Comparison of ENCODE assay signal across 16 cellular contexts in the genomic region with DNA sequence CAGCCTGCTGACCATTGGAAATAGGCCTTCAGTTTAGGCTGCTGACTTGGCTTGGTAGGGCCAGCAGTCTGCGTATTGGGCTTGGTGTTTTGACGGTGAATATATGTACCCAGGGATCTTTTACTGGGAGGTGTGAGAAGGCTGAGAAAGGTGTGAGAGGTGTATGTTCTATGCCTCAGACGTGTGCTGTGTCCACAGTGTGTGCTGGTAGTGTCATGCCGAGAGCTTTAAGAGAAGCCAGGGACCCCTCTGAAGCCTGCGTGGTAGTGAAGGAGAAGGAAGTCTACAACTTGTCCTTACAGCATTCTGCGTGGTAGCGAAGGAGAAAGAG. TPM values are rescaled to one million over a fixed set of nuclear protein-coding genes. Genes with fewer than 3 reads are reported as not detected.
DNase-seq lines count a peak whose midpoint lies in the region; ATAC-seq and TF ChIP-seq lines count a peak whose summit lies in the region.
"Had no signal": no experiment of that assay in that cellular context is flagged by ENCODE, and none has a peak within 500 bp of the region (broad histone marks: within the 10 kb centered on the region; RNA-seq: fewer than 3 reads in every experiment).

No MANE protein-coding gene starts in this region.

- peaks cover 45% of the 10 kb centered on the region for H3K4me1 Mint-ChIP-seq in activated naive CD8-positive, alpha-beta T cell treated with anti-CD3 and anti-CD28 coated beads for 36 hours
- H3K4me1 Mint-ChIP-seq in naive thymus-derived CD4-positive, alpha-beta T cell = peaks cover 35 to 66% (median 61%) of the 10 kb centered on the region in 7 donors

- WGBS in ovary, 3 donors = 92 to 93% (median 92%) methylated on average over 7 of the region's 7 CpGs

- H3K4me3 Mint-ChIP-seq in activated naive CD8-positive, alpha-beta T cell treated with anti-CD3 and anti-CD28 coated beads for 36 hours = peak overlapping the region; percentile 81
- peak overlapping the region; percentile 13 to 93 (median 88) for H3K4me3 Mint-ChIP-seq in naive thymus-derived CD4-positive, alpha-beta T cell

- H3K4me2 ChIP-seq in BLaER1 treated with 17β-estradiol and CSF1 and Interleukin-3, amounts not matched to agents 10 nM and 100 nM = peak overlapping the region; percentile 85 to 94 (median 89)
- H3K4me2 ChIP-seq in DND-41 (ENCODE audit: insufficient read depth, low read length) = peak overlapping the region; percentile 80

- POLR2A ChIA-PET in naive thymus-derived CD4-positive, alpha-beta T cell (lab: Charles Lee) = interaction anchor here (0.5 to 5.6 kb wide), 3 partner anchors 23 to 79 kb away, joined by 3 to 58 read pairs (median 43); a partner anchor contains a TSS

- H3K79me2 ChIP-seq in DND-41 (ENCODE audit: insufficient read depth, low read length) = peaks cover 95% of the 10 kb centered on the region

- intact Hi-C loops in naive thymus-derived CD4-positive, alpha-beta T cell (cut with micrococcal nuclease) = no loop called here
- intact Hi-C loops in ovary (cut with DNase I) = no loop called here

- H3K27ac ChIP-seq in BLaER1 treated with 17β-estradiol and CSF1 and Interleukin-3, amounts not matched to agents 10 nM and 100 nM = no peak overlapping the region
- H3K27ac ChIP-seq in DND-41 (ENCODE audit: low read length) = no peak overlapping the region
- H3K27ac ChIP-seq in naive thymus-derived CD4-positive, alpha-beta T cell (ENCODE audit: low read depth, low read length) = no peak overlapping the region
- no peak overlapping the region for H3K27ac ChIP-seq in ovary
- H3K27ac ChIP-seq: foreskin keratinocyte had no signal

- no peak overlapping the region for H2AFZ ChIP-seq in DND-41 (ENCODE audit: low read depth, low read length)

- DNase-seq in DND-41 (no peak), ovary (no peak), activated gamma-delta T cell treated with Interleukin-2 at 50 U/mL for 16 hours (no peak), NCI-H2171 treated with DMSO at 0.1 percent for 48 hours (lab: John Stamatoyannopoulos, UW) (no peak), T-helper 9 cell (no peak)
- no peak for DNase-seq in activated naive CD8-positive, alpha-beta T cell treated with anti-CD3 and anti-CD28 coated beads for 36 hours
- no peak for DNase-seq in naive thymus-derived CD4-positive, alpha-beta T cell
- DNase-seq: activated CD8-positive, alpha-beta T cell treated with anti-CD3 and anti-CD28 coated beads, Interleukin-2, amount 10 ng/mL, durations not matched to agents 7 days and 5 days; activated naive CD4-positive, alpha-beta T cell treated with anti-CD3 and anti-CD28 coated beads for 36 hours; BE2C; foreskin keratinocyte; H7; mesendoderm; NCI-H1092 treated with DMSO at 0.1 percent for 48 hours; SHP77 had no signal

- H3K9me3 Mint-ChIP-seq in activated naive CD8-positive, alpha-beta T cell treated with anti-CD3 and anti-CD28 coated beads for 36 hours = no peaks in the 10 kb centered on the region
- no peaks in the 10 kb centered on the region for H3K9me3 Mint-ChIP-seq in naive thymus-derived CD4-positive, alpha-beta T cell
- H3K9me3 Mint-ChIP-seq: activated naive CD4-positive, alpha-beta T cell treated with anti-CD3 and anti-CD28 coated beads for 36 hours had no signal

- no peak for TF ChIP-seq EP300 in ovary (IDR thresholded peaks at IDR 0.05)

- peaks cover 31 to 41% (median 35%) of the 10 kb centered on the region in 10 experiments for H3K4me1 ChIP-seq in BLaER1 treated with 17β-estradiol and CSF1 and Interleukin-3, amounts not matched to agents 10 nM and 100 nM
- H3K4me1 ChIP-seq in DND-41 (ENCODE audit: insufficient read depth, low read length) = peaks cover 41% of the 10 kb centered on the region
- H3K4me1 ChIP-seq in naive thymus-derived CD4-positive, alpha-beta T cell (ENCODE audit: control insufficient read depth in 2 of 2, insufficient read depth in 2 of 2, low read length in 2 of 2) = peaks cover 21 to 34% of the 10 kb centered on the region in 2 donors
- peaks cover 22% of the 10 kb centered on the region for H3K4me1 ChIP-seq in ovary (ENCODE audit: insufficient read depth)

- peaks cover 20% of the 10 kb centered on the region for H3K36me3 Mint-ChIP-seq in activated naive CD8-positive, alpha-beta T cell treated with anti-CD3 and anti-CD28 coated beads for 36 hours
- peaks cover 0 to 17% (median 3%) of the 10 kb centered on the region in 5 donors for H3K36me3 Mint-ChIP-seq in naive thymus-derived CD4-positive, alpha-beta T cell

- H3K36me3 ChIP-seq in BLaER1 treated with 17β-estradiol and CSF1 and Interleukin-3, amounts not matched to agents 10 nM and 100 nM = peaks cover 10 to 43% (median 26%) of the 10 kb centered on the region in 11 experiments
- H3K36me3 ChIP-seq in DND-41 (ENCODE audit: insufficient read depth, low read length) (peaks cover 31% of the 10 kb centered on the region), ovary (no peaks in the 10 kb centered on the region)
- peaks cover 0 to 2% (median under 1%) of the 10 kb centered on the region in 3 experiments for H3K36me3 ChIP-seq in naive thymus-derived CD4-positive, alpha-beta T cell (ENCODE audit: control insufficient read depth in 2 of 3, insufficient read depth in 3 of 3, low read length in 3 of 3)

- no peak for TF ChIP-seq POLR2A in ovary (IDR thresholded peaks at IDR 0.05)

- H3K9ac ChIP-seq in BLaER1 treated with 17β-estradiol and CSF1 and Interleukin-3, amounts not matched to agents 10 nM and 100 nM = peak overlapping the region in 7 of 11 experiments; percentile 0 to 100 (median 100); a peak in 10 of 22 replicates
- H3K9ac ChIP-seq in DND-41 (ENCODE audit: low read depth, low read length) = peak overlapping the region; percentile 90

- H3K27me3 Mint-ChIP-seq in activated naive CD8-positive, alpha-beta T cell treated with anti-CD3 and anti-CD28 coated beads for 36 hours = no peaks in the 10 kb centered on the region
- no peaks in the 10 kb centered on the region for H3K27me3 Mint-ChIP-seq in naive thymus-derived CD4-positive, alpha-beta T cell

- peak overlapping the region in 1 of 10 experiments; percentile 99; a peak in 1 of 20 replicates for H3K4me3 ChIP-seq in BLaER1 treated with 17β-estradiol and CSF1 and Interleukin-3, amounts not matched to agents 10 nM and 100 nM
- H3K4me3 ChIP-seq in DND-41 (ENCODE audit: low read depth in 1 of 2, low read length in 2 of 2) (peak overlapping the region in 1 of 2 experiments; percentile 83; a peak in 1 of 4 replicates), ovary (no peak overlapping the region)
- H3K4me3 ChIP-seq in naive thymus-derived CD4-positive, alpha-beta T cell (ENCODE audit: low read length) = no peak overlapping the region

- CTCF ChIA-PET in naive thymus-derived CD4-positive, alpha-beta T cell (lab: Charles Lee) = interaction anchor here (1.0 kb wide), 1 partner anchor 119 kb away, joined by 4 read pairs; no protein-coding TSS in a partner anchor

- peaks cover 78 to 95% (median 92%) of the 10 kb centered on the region in 11 experiments for H4K20me1 ChIP-seq in BLaER1 treated with 17β-estradiol and CSF1 and Interleukin-3, amounts not matched to agents 10 nM and 100 nM
- peaks cover 81% of the 10 kb centered on the region for H4K20me1 ChIP-seq in DND-41 (ENCODE audit: insufficient read depth, low read length)

- no peaks in the 10 kb centered on the region for H3K9me3 ChIP-seq in BLaER1 treated with 17β-estradiol and CSF1 and Interleukin-3, amounts not matched to agents 10 nM and 100 nM (replicated peaks in 1 of 11)
- H3K9me3 ChIP-seq in DND-41 (ENCODE audit: insufficient read depth, low read length, severe bottlenecking) = no peaks in the 10 kb centered on the region
- H3K9me3 ChIP-seq in naive thymus-derived CD4-positive, alpha-beta T cell (ENCODE audit: control insufficient read depth in 2 of 3, low read length in 3 of 3) = no peaks in the 10 kb centered on the region
- H3K9me3 ChIP-seq in ovary = no peaks in the 10 kb centered on the region
- H3K9me3 ChIP-seq: BE2C had no signal

- H3K27me3 ChIP-seq in BLaER1 treated with 17β-estradiol and CSF1 and Interleukin-3, amounts not matched to agents 10 nM and 100 nM = no peaks in the 10 kb centered on the region
- H3K27me3 ChIP-seq in DND-41 (ENCODE audit: insufficient read depth, low read length, poor library complexity) = no peaks in the 10 kb centered on the region
- H3K27me3 ChIP-seq in naive thymus-derived CD4-positive, alpha-beta T cell (ENCODE audit: control insufficient read depth in 2 of 2, insufficient read depth in 2 of 2, low read length in 2 of 2) = no peaks in the 10 kb centered on the region
- no peaks in the 10 kb centered on the region for H3K27me3 ChIP-seq in ovary
- H3K27me3 ChIP-seq: BE2C, foreskin keratinocyte had no signal

- no peak for TF ChIP-seq CTCF in DND-41 (IDR thresholded peaks at IDR 0.05; ENCODE audit: borderline replicate concordance, extremely low read depth, low read length, poor library complexity, severe bottlenecking)
- no peak for TF ChIP-seq CTCF in ovary (IDR thresholded peaks at IDR 0.05)

- H3K27ac Mint-ChIP-seq in activated naive CD8-positive, alpha-beta T cell treated with anti-CD3 and anti-CD28 coated beads for 36 hours = no peak overlapping the region
- H3K27ac Mint-ChIP-seq in naive thymus-derived CD4-positive, alpha-beta T cell = peak overlapping the region in 4 of 9 donors; percentile 24 to 80 (median 40)
- H3K27ac Mint-ChIP-seq: activated naive CD4-positive, alpha-beta T cell treated with anti-CD3 and anti-CD28 coated beads for 36 hours had no signal

- no peak for ATAC-seq in DND-41 (ENCODE audit: insufficient read depth, low read depth)
- no peak for ATAC-seq in naive thymus-derived CD4-positive, alpha-beta T cell
- ATAC-seq: activated CD8-positive, alpha-beta T cell treated with anti-CD3 and anti-CD28 coated beads, Interleukin-2, amount 10 ng/mL, durations not matched to agents 7 days and 5 days; foreskin keratinocyte had no signal

RNA-seq across cellular contexts. Expression of a gene that starts 2.1 kb away (rescaled TPM):
- 10 to 100 TPM; 12.1 to 12.3 TPM for total RNA-seq in activated naive CD8-positive, alpha-beta T cell treated with anti-CD3 and anti-CD28 coated beads for 36 hours
- 10 to 100 TPM; 17.8 to 26.7 (median 22.6) TPM for total RNA-seq in naive thymus-derived CD4-positive, alpha-beta T cell
- polyA plus RNA-seq in naive thymus-derived CD4-positive, alpha-beta T cell = under 1 TPM; 0.47 to 0.54 TPM
- 10 to 100 TPM in 6 of 7 donors, 1 to 10 TPM in 1; 9.5 to 14.3 (median 12.4) TPM for total RNA-seq in ovary
- 1 to 10 TPM; 7.7 to 8.7 TPM for polyA plus RNA-seq in ovary

RNA-seq across cellular contexts. Expression of a gene that starts 2.5 kb away (rescaled TPM):
- total RNA-seq in activated naive CD8-positive, alpha-beta T cell treated with anti-CD3 and anti-CD28 coated beads for 36 hours = 100 to 1,000 TPM; 362 to 367 TPM
- total RNA-seq in naive thymus-derived CD4-positive, alpha-beta T cell = 100 to 1,000 TPM; 125 to 301 (median 165) TPM
- 100 to 1,000 TPM; 377 to 406 TPM for polyA plus RNA-seq in naive thymus-derived CD4-positive, alpha-beta T cell
- 100 to 1,000 TPM; 163 to 214 (median 168) TPM for total RNA-seq in ovary
- 100 to 1,000 TPM; 105 to 212 TPM for polyA plus RNA-seq in ovary

RNA-seq across cellular contexts. Expression of a gene that starts 23.4 kb away (rescaled TPM):
- total RNA-seq in activated naive CD8-positive, alpha-beta T cell treated with anti-CD3 and anti-CD28 coated beads for 36 hours = 10 to 100 TPM; 32.8 to 34.5 TPM
- total RNA-seq in naive thymus-derived CD4-positive, alpha-beta T cell = 10 to 100 TPM; 39.5 to 61.5 (median 41.9) TPM
- polyA plus RNA-seq in naive thymus-derived CD4-positive, alpha-beta T cell = 1 to 10 TPM; 1.4 to 1.9 TPM
- 10 to 100 TPM; 21.5 to 62.2 (median 56.1) TPM for total RNA-seq in ovary
- polyA plus RNA-seq in ovary = 10 to 100 TPM; 21.7 to 39.8 TPM

RNA-seq across cellular contexts. Expression of a gene that starts 37.2 kb away (rescaled TPM):
- 10 to 100 TPM; 36.1 to 39.9 TPM for total RNA-seq in activated naive CD8-positive, alpha-beta T cell treated with anti-CD3 and anti-CD28 coated beads for 36 hours
- 10 to 100 TPM; 20.4 to 51.5 (median 41.8) TPM for total RNA-seq in naive thymus-derived CD4-positive, alpha-beta T cell
- 10 to 100 TPM; 18.2 to 31.8 TPM for polyA plus RNA-seq in naive thymus-derived CD4-positive, alpha-beta T cell
- total RNA-seq in ovary = 10 to 100 TPM; 16.2 to 36.9 (median 33.3) TPM
- 10 to 100 TPM; 12.7 to 35.5 TPM for polyA plus RNA-seq in ovary
